In the genomic region with DNA sequence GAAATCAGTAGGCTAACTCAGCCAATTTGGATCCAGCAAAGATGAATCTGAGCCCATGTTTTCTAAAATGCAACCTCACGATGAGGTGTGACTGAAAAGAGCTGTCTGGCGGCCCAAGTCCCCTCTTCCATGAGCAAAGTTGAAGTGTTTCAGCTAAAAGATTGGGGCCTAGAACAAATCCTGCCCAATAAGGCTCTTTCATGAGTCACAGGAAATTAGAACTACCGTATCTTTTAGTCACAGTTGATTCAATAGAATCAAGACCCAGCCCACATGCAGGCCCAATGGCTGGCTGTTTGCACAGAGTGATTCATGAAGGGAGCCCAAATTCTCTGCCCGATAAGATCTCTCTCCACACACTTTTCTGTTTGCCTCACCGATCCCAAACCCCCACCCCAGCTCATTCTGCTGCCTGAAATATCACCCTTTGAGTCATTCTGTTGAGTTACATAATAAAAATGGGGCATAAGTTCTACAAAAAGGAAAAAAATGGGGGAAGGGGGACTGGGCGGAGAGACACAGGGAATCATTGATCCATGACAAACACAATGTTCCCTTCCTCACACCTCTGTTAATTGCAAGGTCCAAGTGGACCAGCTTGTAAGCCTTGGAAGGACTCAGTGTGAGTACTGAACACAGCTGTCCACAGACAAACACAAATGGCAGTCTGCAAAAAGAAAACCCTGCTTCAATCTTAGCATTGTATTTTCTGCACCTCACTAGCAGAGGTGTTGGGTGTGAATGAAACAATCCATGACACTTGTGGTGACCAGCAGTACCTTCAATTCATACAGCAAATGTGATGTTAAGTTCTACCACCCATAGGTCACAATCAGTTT, we compare ENCODE assay signal across 10 cellular contexts. TPM values are rescaled to one million over a fixed set of nuclear protein-coding genes. Genes with fewer than 3 reads are reported as not detected.
DNase-seq lines count a peak whose midpoint lies in the region; ATAC-seq, FAIRE-seq and TF ChIP-seq lines count a peak whose summit lies in the region.
"Had no signal": no experiment of that assay in that cellular context is flagged by ENCODE, and none has a peak within 500 bp of the region (broad histone marks: within the 10 kb centered on the region; RNA-seq: fewer than 3 reads in every experiment).

No MANE protein-coding gene starts in this region.

- no peaks in the 10 kb centered on the region for H3K4me1 ChIP-seq in HUES48 (ENCODE audit: control insufficient read depth, insufficient read depth, low read length)
- peaks cover 65% of the 10 kb centered on the region for H3K4me1 ChIP-seq in keratinocyte (ENCODE audit: control insufficient read depth, extremely low read depth, insufficient read depth, low read length)

- dilution Hi-C loops in keratinocyte (cut with MboI; ENCODE audit: extremely low pct_ligation_motif_present, low sequenced_read_pairs) = no loop called here

- H3K79me2 ChIP-seq in keratinocyte (ENCODE audit: control insufficient read depth, insufficient read depth, low read length) = no peaks in the 10 kb centered on the region

- peaks cover 3% of the 10 kb centered on the region for H3K9me1 ChIP-seq in keratinocyte (ENCODE audit: control insufficient read depth, extremely low read depth, insufficient read depth, low read length)

- peak; percentile 72 for DNase-seq in AG08396 (ENCODE audit: low spot score)
- DNase-seq in keratinocyte (ENCODE audit: low read depth, low spot score) = peak; percentile 95
- DNase-seq in KG1 (lab: John Stamatoyannopoulos, UW) = no peak
- no peak for DNase-seq in activated naive CD4-positive, alpha-beta T cell (lab: John Stamatoyannopoulos, UW)

- H3K27ac ChIP-seq in HUES48 (ENCODE audit: low read depth, low read length) = peak overlapping the region; percentile 43
- H3K27ac ChIP-seq in keratinocyte (ENCODE audit: control insufficient read depth, insufficient read depth, low read length) = peak overlapping the region; percentile 93

- no peak overlapping the region for H3K4me3 ChIP-seq in HUES48 (ENCODE audit: low read depth, low read length)
- peak overlapping the region in 1 of 3 experiments; percentile 22 for H3K4me3 ChIP-seq in keratinocyte (ENCODE audit: control insufficient read depth in 2 of 3, extremely low read depth in 1 of 3, insufficient read depth in 2 of 3, low read depth in 1 of 3, low read length in 3 of 3)

- H3K4me2 ChIP-seq in keratinocyte (ENCODE audit: control insufficient read depth, extremely low read depth, insufficient read depth, low read depth, low read length) = peak overlapping the region; percentile 87

- H3K9me3 ChIP-seq in HUES48 (ENCODE audit: control insufficient read depth, insufficient read depth, low read length) (peaks cover 8% of the 10 kb centered on the region; the same call in 1 of the 2 replicates), keratinocyte (ENCODE audit: control insufficient read depth, low read depth, low read length) (no peaks in the 10 kb centered on the region)

- H3K36me3 ChIP-seq in HUES48 (ENCODE audit: control insufficient read depth, insufficient read depth, low read length) (no peaks in the 10 kb centered on the region), keratinocyte (ENCODE audit: control insufficient read depth in 2 of 2, extremely low read depth in 1 of 2, insufficient read depth in 2 of 2, low read length in 2 of 2) (no peaks in the 10 kb centered on the region)

- no peak for TF ChIP-seq CTCF in keratinocyte (optimal IDR thresholded peaks at IDR 0.05 in 1 of 3, IDR thresholded peaks at IDR 0.05 in 1 of 3, conservative IDR thresholded peaks at IDR 0.05 in 1 of 3; ENCODE audit: extremely low read depth in 1 of 3, insufficient read depth in 2 of 3, low read length in 3 of 3)

- no peaks in the 10 kb centered on the region for H4K20me1 ChIP-seq in keratinocyte (ENCODE audit: control insufficient read depth, extremely low read depth, insufficient read depth, low read length)

- H3K27ac Mint-ChIP-seq in activated T-helper 17 cell treated with anti-CD3 and anti-CD28 coated beads, Interleukin-2, amount 50 U/mL, for 72 hours = no peak overlapping the region

- H3K9me3 Mint-ChIP-seq in activated T-helper 17 cell treated with anti-CD3 and anti-CD28 coated beads, Interleukin-2, amount 50 U/mL, for 72 hours = no peaks in the 10 kb centered on the region

- peak; percentile 40 for ATAC-seq in activated T-helper 17 cell treated with anti-CD3 and anti-CD28 coated beads, Interleukin-2, amount 50 U/mL, for 72 hours (replicated peaks)
- ATAC-seq in GM19395 (IDR thresholded peaks at IDR 0.05; ENCODE audit: unreplicated experiment) = no peak
- ATAC-seq in HG02852 (IDR thresholded peaks at IDR 0.05; ENCODE audit: unreplicated experiment) = no peak

- no peak overlapping the region for H3K9ac ChIP-seq in HUES48 (ENCODE audit: low read depth, low read length)
- peak overlapping the region; percentile 59 for H3K9ac ChIP-seq in keratinocyte (ENCODE audit: control insufficient read depth, extremely low read depth, insufficient read depth, low read length)

- peak overlapping the region; percentile 80 for H2AFZ ChIP-seq in keratinocyte (ENCODE audit: control insufficient read depth, low read length)

- no peak overlapping the region for H3K4me3 Mint-ChIP-seq in activated T-helper 17 cell treated with anti-CD3 and anti-CD28 coated beads, Interleukin-2, amount 50 U/mL, for 72 hours

- peaks cover 53% of the 10 kb centered on the region for H3K27me3 Mint-ChIP-seq in activated T-helper 17 cell treated with anti-CD3 and anti-CD28 coated beads, Interleukin-2, amount 50 U/mL, for 72 hours

- H3K36me3 Mint-ChIP-seq in activated T-helper 17 cell treated with anti-CD3 and anti-CD28 coated beads, Interleukin-2, amount 50 U/mL, for 72 hours (ENCODE audit: low read depth) = no peaks in the 10 kb centered on the region

- no peaks in the 10 kb centered on the region for H3K4me1 Mint-ChIP-seq in activated T-helper 17 cell treated with anti-CD3 and anti-CD28 coated beads, Interleukin-2, amount 50 U/mL, for 72 hours

- H3K27me3 ChIP-seq in HUES48 (ENCODE audit: control insufficient read depth, insufficient read depth, low read length) = no peaks in the 10 kb centered on the region; the same call in 1 of the 2 replicates
- H3K27me3 ChIP-seq in keratinocyte (ENCODE audit: control insufficient read depth, extremely low read depth, insufficient read depth, low read length) = no peaks in the 10 kb centered on the region

- peak; percentile 78 for FAIRE-seq in keratinocyte (lab: Jason Lieb, UNC)

RNA-seq across cellular contexts. Expression of gene FOXQ1, which starts 13.8 kb away (rescaled TPM):
- not detected for total RNA-seq in activated T-helper 17 cell treated with anti-CD3 and anti-CD28 coated beads, Interleukin-2, amount 50 U/mL, for 72 hours
- 2.3 to 5.4 TPM (median 4.2 TPM) in 3 replicates for polyA plus RNA-seq in keratinocyte
- 2.7 TPM for polyA plus RNA-seq in keratinocyte (2011; ENCODE audit: low read depth)
- polyA plus RNA-seq in keratinocyte (2011; cell fraction: cytosol; rRNA removed) = 3.5 and 5.1 TPM in 2 replicates
- 6.3 TPM in 2 replicates for polyA plus RNA-seq in keratinocyte (2011; cell fraction: nucleus; rRNA removed)
- polyA plus RNA-seq in keratinocyte (2012; ENCODE audit: low replicate concordance) = 5.9 and 14.4 TPM in 2 replicates
- polyA minus RNA-seq in keratinocyte = 1.6 to 3.9 TPM (median 2.1 TPM) in 3 replicates
- 14.0 TPM for polyA minus RNA-seq in keratinocyte (2011; cell fraction: cytosol; rRNA and poly(A)+ RNA removed)
- 2.6 and 4.5 TPM in 2 replicates for polyA minus RNA-seq in keratinocyte (2011; cell fraction: nucleus; rRNA and poly(A)+ RNA removed)
- total RNA-seq: activated CD8-positive, alpha-beta memory T cell treated with anti-CD3 and anti-CD28 coated beads for 36 hours; osteocyte had no signal

Comparison
In these comparisons a context has a peak if more than half of its experiments do, and no peak if none do; other contexts are left out.
1. DNase-seq: peak in AG08396 (single experiment) and keratinocyte (single experiment); none in KG1 (single experiment) and activated naive CD4-positive, alpha-beta T cell (0 of 4).